Comparison of ENCODE assay signal across 15 cellular contexts in the genomic region with DNA sequence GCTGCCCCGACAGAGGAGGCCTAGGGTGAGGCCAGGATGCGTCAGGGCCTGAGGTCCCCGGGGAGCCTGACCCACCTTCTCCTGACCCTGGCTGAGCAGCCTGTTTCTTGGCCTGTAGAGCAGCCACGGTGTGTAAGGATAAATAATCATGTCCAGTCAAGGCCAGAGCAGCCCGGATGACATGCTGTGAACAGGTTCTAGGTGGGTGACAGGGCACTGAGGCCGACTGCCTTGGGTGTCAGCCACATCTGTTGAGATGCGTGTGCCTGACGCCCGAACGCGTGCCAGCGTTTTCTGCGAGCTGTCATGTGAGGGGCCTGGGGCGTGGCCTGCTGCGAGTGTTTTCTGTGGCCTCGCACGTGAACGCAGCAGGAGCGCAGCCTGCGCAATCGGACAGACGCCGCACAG.
DNase-seq lines count a peak whose midpoint lies in the region; ATAC-seq, FAIRE-seq and TF ChIP-seq lines count a peak whose summit lies in the region.
"Had no signal": no experiment of that assay in that cellular context is flagged by ENCODE, and none has a peak within 500 bp of the region (broad histone marks: within the 10 kb centered on the region; RNA-seq: fewer than 3 reads in every experiment).

No MANE protein-coding gene starts in this region.

- H3K27me3 ChIP-seq in HUES48 (ENCODE audit: control insufficient read depth, insufficient read depth, low read length), result no peaks in the 10 kb centered on the region
- H3K27me3 ChIP-seq in K562 (ENCODE audit: control insufficient read depth in 2 of 2, insufficient read depth in 2 of 2, low read length in 2 of 2), result no peaks in the 10 kb centered on the region
- no peaks in the 10 kb centered on the region for H3K27me3 ChIP-seq in right atrium auricular region
- no peaks in the 10 kb centered on the region for H3K27me3 ChIP-seq in subcutaneous abdominal adipose tissue (ENCODE audit: control insufficient read depth in 5 of 5, insufficient read depth in 4 of 5, low read length in 5 of 5)

- no peak for FAIRE-seq in K562 (lab: Jason Lieb, UNC)

- no peak overlapping the region for H3K27ac Mint-ChIP-seq in activated CD4-positive, alpha-beta memory T cell treated with anti-CD3 and anti-CD28 coated beads, Interleukin-2, amount 10 ng/mL, durations not matched to agents 7 days and 5 days

- peaks cover 4% of the 10 kb centered on the region for H3K9me1 ChIP-seq in K562 (ENCODE audit: control insufficient read depth, insufficient read depth, low read length)

- TF ChIP-seq POLR2A in K562 (conservative IDR thresholded peaks at IDR 0.05), result no peak

- in situ Hi-C loops in K562 (cut with MboI), result no loop called here

- H3K36me3 ChIP-seq in HUES48 (ENCODE audit: control insufficient read depth, insufficient read depth, low read length) (no peaks in the 10 kb centered on the region), K562 (ENCODE audit: control insufficient read depth, insufficient read depth, low read length) (peaks cover 7% of the 10 kb centered on the region; the same call in 1 of the 3 replicates), right atrium auricular region (no peaks in the 10 kb centered on the region), subcutaneous abdominal adipose tissue (ENCODE audit: control insufficient read depth in 5 of 5, insufficient read depth in 5 of 5, low read length in 5 of 5) (peaks cover 0 to 36% (median 15%) of the 10 kb centered on the region in 5 donors)

- no peak overlapping the region for H2AFZ ChIP-seq in K562 (ENCODE audit: low read depth, low read length)

- 84% methylated on average over 13 of the region's 23 CpGs for WGBS in K562 (ENCODE audit: insufficient coverage, low coverage, missing lambda C conversion rate)

- CTCF ChIA-PET in K562 (lab: Yijun Ruan, JAX; ENCODE audit: low intra/inter-chr PET ratio), result no interaction called here
- CTCF ChIA-PET in activated CD4-positive, alpha-beta memory T cell treated with anti-CD3 and anti-CD28 coated beads, Interleukin-2, amount 10 ng/mL, durations not matched to agents 7 days and 5 days (lab: Charles Lee), result interaction anchor here (0.7 to 1.3 kb wide), 2 partner anchors 67 to 81 kb away, joined by 3 to 5 read pairs; no protein-coding TSS in a partner anchor

- TF ChIP-seq CTCF in K562 (IDR thresholded peaks at IDR 0.05 in 2 of 3, conservative IDR thresholded peaks at IDR 0.05 in 1 of 3; ENCODE audit: insufficient read depth in 2 of 3, low read depth in 1 of 3, low read length in 3 of 3) (no peak), right atrium auricular region (IDR thresholded peaks at IDR 0.05) (no peak)

- H3K9me3 Mint-ChIP-seq in activated CD4-positive, alpha-beta memory T cell treated with anti-CD3 and anti-CD28 coated beads, Interleukin-2, amount 10 ng/mL, durations not matched to agents 7 days and 5 days, result no peaks in the 10 kb centered on the region

- no peak overlapping the region for H3K4me3 ChIP-seq in HUES48 (ENCODE audit: low read depth, low read length)
- H3K4me3 ChIP-seq in K562, result no peak overlapping the region
- H3K4me3 ChIP-seq in right atrium auricular region, result no peak overlapping the region
- no peak overlapping the region for H3K4me3 ChIP-seq in subcutaneous abdominal adipose tissue (ENCODE audit: low read depth in 1 of 5, low read length in 5 of 5)

- DNase-seq in K562 (ENCODE audit: extremely low read depth in 1 of 4, low spot score in 3 of 4) (no peak), right atrium auricular region (ENCODE audit: low spot score) (peak; percentile 72), Kasumi-1 (lab: John Stamatoyannopoulos, UW) (no peak), NCI-H748 (lab: John Stamatoyannopoulos, UW; ENCODE audit: unreplicated experiment) (no peak)
- DNase-seq in activated CD4-positive, alpha-beta memory T cell treated with anti-CD3 and anti-CD28 coated beads, Interleukin-2, amount 10 ng/mL, durations not matched to agents 7 days and 5 days, result no peak
- DNase-seq: activated CD4-positive, CD25-positive, alpha-beta regulatory T cell treated with anti-CD3 and anti-CD28 coated beads, Interleukin-2, amount 50 U/mL, for 72 hours; effector CD8-positive, alpha-beta T cell; H7; IMR-90; left colon; NCI-H524 treated with DMSO at 0.1 percent for 48 hours; OCI-M1 had no signal

- H3K4me1 ChIP-seq in HUES48 (ENCODE audit: control insufficient read depth, insufficient read depth, low read length) (peaks cover 21% of the 10 kb centered on the region), K562 (replicated peaks in 1 of 2; ENCODE audit: control insufficient read depth in 2 of 2, insufficient read depth in 2 of 2, low read length in 2 of 2) (peaks cover 13 to 58% of the 10 kb centered on the region in 2 experiments; a peak in 4 of 5 replicates), right atrium auricular region (peaks cover 0 to 97% of the 10 kb centered on the region in 2 donors), subcutaneous abdominal adipose tissue (ENCODE audit: control insufficient read depth in 5 of 5, insufficient read depth in 5 of 5, low read length in 5 of 5) (peaks cover 17 to 65% (median 53%) of the 10 kb centered on the region in 5 donors)

- H3K79me2 ChIP-seq in K562 (ENCODE audit: control insufficient read depth, insufficient read depth, low read length), result 0 out of 3 replicates have a peak, but pooled peaks cover 3% of the 10 kb centered on the region

- H3K27me3 Mint-ChIP-seq in activated CD4-positive, alpha-beta memory T cell treated with anti-CD3 and anti-CD28 coated beads, Interleukin-2, amount 10 ng/mL, durations not matched to agents 7 days and 5 days, result no peaks in the 10 kb centered on the region

- TF ChIP-seq EP300 in K562 (IDR thresholded peaks at IDR 0.05; ENCODE audit: low read length), result no peak

- intact Hi-C loops in K562 (cut with micrococcal nuclease), result no loop called here

- H3K4me2 ChIP-seq in K562 (ENCODE audit: insufficient read depth, low read length), result no peak overlapping the region

- ATAC-seq in K562, result no peak
- ATAC-seq in GM21786 (IDR thresholded peaks at IDR 0.05; ENCODE audit: unreplicated experiment), result no peak
- ATAC-seq: left colon had no signal

- peaks cover 5% of the 10 kb centered on the region; the same call in 1 of the 2 replicates for H4K20me1 ChIP-seq in K562 (replicated peaks; ENCODE audit: control insufficient read depth, insufficient read depth, low read length)

- TF ChIP-seq RAD21 in K562 (CRISPR knock-in tag; conservative IDR thresholded peaks at IDR 0.05 in 1 of 2, IDR thresholded peaks at IDR 0.05 in 1 of 2), result no peak

- POLR2A ChIA-PET in K562 (lab: Yijun Ruan, JAX), result no interaction called here
- POLR2A ChIA-PET in activated CD4-positive, alpha-beta memory T cell treated with anti-CD3 and anti-CD28 coated beads, Interleukin-2, amount 10 ng/mL, durations not matched to agents 7 days and 5 days (lab: Charles Lee), result interaction anchor here (3.2 kb wide), 1 partner anchor 93 kb away, joined by 11 read pairs; no protein-coding TSS in a partner anchor

- H3K9me3 ChIP-seq in HUES48 (ENCODE audit: control insufficient read depth, insufficient read depth, low read length), result no peaks in the 10 kb centered on the region
- H3K9me3 ChIP-seq in K562 (replicated peaks; ENCODE audit: control insufficient read depth, insufficient read depth, low read depth, low read length), result no peaks in the 10 kb centered on the region
- no peaks in the 10 kb centered on the region for H3K9me3 ChIP-seq in right atrium auricular region
- no peaks in the 10 kb centered on the region for H3K9me3 ChIP-seq in subcutaneous abdominal adipose tissue (ENCODE audit: control insufficient read depth in 5 of 5, low read length in 5 of 5)

- no TSS peak for BruUV-seq in K562 (replicated peaks; lab: Mats Ljungman, UMichigan)

- peak overlapping the region; percentile 11; the same call in 1 of the 2 replicates for H3K9ac ChIP-seq in HUES48 (ENCODE audit: low read depth, low read length)
- H3K9ac ChIP-seq in K562 (ENCODE audit: insufficient read depth in 1 of 2, low read depth in 2 of 2, low read length in 2 of 2), result no peak overlapping the region
- H3K9ac ChIP-seq in subcutaneous abdominal adipose tissue (ENCODE audit: low read length in 5 of 5), result no peak overlapping the region

- peaks cover 42% of the 10 kb centered on the region for H3K4me1 Mint-ChIP-seq in activated CD4-positive, alpha-beta memory T cell treated with anti-CD3 and anti-CD28 coated beads, Interleukin-2, amount 10 ng/mL, durations not matched to agents 7 days and 5 days

- no peak overlapping the region for H3K4me3 Mint-ChIP-seq in activated CD4-positive, alpha-beta memory T cell treated with anti-CD3 and anti-CD28 coated beads, Interleukin-2, amount 10 ng/mL, durations not matched to agents 7 days and 5 days

- H3K27ac ChIP-seq in HUES48 (ENCODE audit: low read depth, low read length), result no peak overlapping the region
- no peak overlapping the region for H3K27ac ChIP-seq in K562 (ENCODE audit: extremely low read depth, low read depth, low read length)
- peak overlapping the region; percentile 48 to 63 for H3K27ac ChIP-seq in right atrium auricular region
- H3K27ac ChIP-seq in subcutaneous abdominal adipose tissue (ENCODE audit: low read depth, low read length), result peak overlapping the region; percentile 37

- H3K36me3 Mint-ChIP-seq in activated CD4-positive, alpha-beta memory T cell treated with anti-CD3 and anti-CD28 coated beads, Interleukin-2, amount 10 ng/mL, durations not matched to agents 7 days and 5 days (ENCODE audit: low read depth), result peaks cover 21% of the 10 kb centered on the region

TF ChIP-seq in K562, 482 proteins besides CTCF, POLR2A, EP300 and RAD21 (continues in another document):
- 0 out of 2 replicates have a peak, but pooled peaks have one; percentile 25 for TF ChIP-seq POLR2G (IDR thresholded peaks at IDR 0.05; ENCODE audit: low read depth, low read length)
- TF ChIP-seq POLR2B (IDR thresholded peaks at IDR 0.05; ENCODE audit: low read depth, partially characterized antibody), result no peak

Comparison
In these comparisons a context has a peak if more than half of its experiments do, and no peak if none do; other contexts are left out.
1. H3K27ac ChIP-seq: peak in right atrium auricular region (2 of 2) and subcutaneous abdominal adipose tissue (single experiment); none in HUES48 (single experiment) and K562 (single experiment).